Comparison of ENCODE assay signal across 8 cellular contexts in the genomic region with DNA sequence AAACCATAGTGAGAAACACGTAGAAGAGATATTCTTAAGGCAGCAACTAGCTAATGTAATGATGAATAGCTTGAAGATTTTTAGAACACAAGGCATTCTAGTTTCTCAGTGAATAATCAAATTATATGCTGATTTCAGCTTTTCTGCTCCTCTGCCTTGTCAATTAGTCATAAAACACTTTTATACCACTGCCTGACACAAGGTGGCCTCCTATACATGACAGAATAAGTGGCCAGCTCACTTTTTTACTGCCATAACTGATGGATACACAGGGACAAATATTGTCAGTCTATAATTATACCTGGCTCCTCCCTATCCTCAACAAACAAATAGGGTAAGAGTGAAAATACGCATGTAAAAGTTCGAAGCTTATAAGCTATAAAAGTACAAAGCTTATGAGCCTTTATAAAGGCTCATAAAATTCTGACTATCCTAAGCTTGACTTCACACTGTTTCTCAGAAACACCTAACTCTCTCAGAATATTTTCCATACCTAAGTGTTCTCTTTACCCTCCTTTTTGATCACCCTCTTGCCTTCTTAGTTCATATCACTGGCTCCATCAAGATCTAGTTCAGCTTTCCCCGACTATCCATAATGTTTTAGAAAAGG.
A peak's percentile ranks its signal among the peaks of the same experiment; 100 is the strongest.
DNase-seq lines count a peak whose midpoint lies in the region; ATAC-seq, FAIRE-seq and TF ChIP-seq lines count a peak whose summit lies in the region.

No MANE protein-coding gene starts in this region.

- intact Hi-C loops in A673 (cut with micrococcal nuclease; ENCODE audit: unreplicated experiment) (loop anchor here (1.0 kb wide), 2 partner anchors 139 to 315 kb away; no protein-coding TSS in a partner anchor), endothelial cell of umbilical vein (cut with micrococcal nuclease) (loop anchor here (1.0 to 5.0 kb wide), 7 partner anchors 80 to 400 kb away; a partner anchor contains a TSS), mucosa of descending colon (cut with DNase I, micrococcal nuclease) (loop anchor here (5.0 to 10.0 kb wide), 3 partner anchors 133 to 315 kb away; no protein-coding TSS in a partner anchor)

- no peaks in the 10 kb centered on the region for H3K9me1 ChIP-seq in endothelial cell of umbilical vein (replicated peaks; ENCODE audit: control insufficient read depth, extremely low read depth, insufficient read depth, low read length)

- H3K4me1 Mint-ChIP-seq in T-helper 2 cell treated with Interferon-gamma antibody and Interleukin-4, amounts not matched to agents 5 μg/mL and 100 μg/mL, for 36 hours (ENCODE audit: low read depth), result peaks cover 4% of the 10 kb centered on the region

- no peaks in the 10 kb centered on the region for H3K79me2 ChIP-seq in endothelial cell of umbilical vein (ENCODE audit: control insufficient read depth, insufficient read depth, low read length)

- ATAC-seq in mucosa of descending colon (peak; percentile 100), HG02938 (IDR thresholded peaks at IDR 0.05; ENCODE audit: unreplicated experiment) (no peak), GM21390 (IDR thresholded peaks at IDR 0.05; ENCODE audit: unreplicated experiment) (no peak)

- POLR2A ChIA-PET in A673 (lab: Charles Lee; ENCODE audit: low non-redundant PET), result no interaction called here
- POLR2A ChIA-PET in endothelial cell of umbilical vein (lab: Charles Lee), result interaction anchor here (0.8 kb wide), 1 partner anchor 141 kb away, joined by 3 read pairs; no protein-coding TSS in a partner anchor

- H3K9ac ChIP-seq in endothelial cell of umbilical vein (replicated peaks; ENCODE audit: extremely low read depth, insufficient read depth, low read length), result no peak overlapping the region

- dilution Hi-C loops in endothelial cell of umbilical vein (cut with MboI; ENCODE audit: extremely low pct_ligation_motif_present, low sequenced_read_pairs), result no loop called here

- BruUV-seq in A673 (replicated peaks; lab: Mats Ljungman, UMichigan) (no TSS peak), endothelial cell of umbilical vein (replicated peaks; lab: Mats Ljungman, UMichigan) (no TSS peak)

- no peaks in the 10 kb centered on the region for H3K27me3 ChIP-seq in A673 (replicated peaks; ENCODE audit: insufficient read depth, low read depth, low read length, poor library complexity)
- no peaks in the 10 kb centered on the region for H3K27me3 ChIP-seq in endothelial cell of umbilical vein (ENCODE audit: control insufficient read depth in 2 of 2, insufficient read depth in 2 of 2, low read length in 2 of 2)

- H2AFZ ChIP-seq in endothelial cell of umbilical vein (ENCODE audit: low read depth, low read length), result no peak overlapping the region

- TF ChIP-seq CTCF in A673 (conservative IDR thresholded peaks at IDR 0.05; ENCODE audit: low read depth, low read length), result peak; percentile 79
- peak; percentile 44 to 62 for TF ChIP-seq CTCF in endothelial cell of umbilical vein (IDR thresholded peaks at IDR 0.05; ENCODE audit: extremely low read depth in 1 of 2, insufficient read depth in 1 of 2, low read depth in 1 of 2, low read length in 2 of 2)
- TF ChIP-seq CTCF in mucosa of descending colon (IDR thresholded peaks at IDR 0.05), result peak; percentile 41

- FAIRE-seq in endothelial cell of umbilical vein (lab: Jason Lieb, UNC), result peak; percentile 68

- H3K9me3 ChIP-seq in A673 (ENCODE audit: low read depth, low read length, poor library complexity, severe bottlenecking) (no peaks in the 10 kb centered on the region), endothelial cell of umbilical vein (replicated peaks; ENCODE audit: control insufficient read depth, insufficient read depth, low read length) (no peaks in the 10 kb centered on the region), mucosa of descending colon (no peaks in the 10 kb centered on the region)

- H3K36me3 Mint-ChIP-seq in T-helper 2 cell treated with Interferon-gamma antibody and Interleukin-4, amounts not matched to agents 5 μg/mL and 100 μg/mL, for 36 hours (ENCODE audit: low read depth), result peaks cover 19% of the 10 kb centered on the region

- no peak for TF ChIP-seq POLR2A in endothelial cell of umbilical vein (IDR thresholded peaks at IDR 0.05; ENCODE audit: low read depth, low read length)

- peaks cover 5% of the 10 kb centered on the region for H3K9me3 Mint-ChIP-seq in T-helper 2 cell treated with Interferon-gamma antibody and Interleukin-4, amounts not matched to agents 5 μg/mL and 100 μg/mL, for 36 hours

- H3K27me3 Mint-ChIP-seq in T-helper 2 cell treated with Interferon-gamma antibody and Interleukin-4, amounts not matched to agents 5 μg/mL and 100 μg/mL, for 36 hours (ENCODE audit: low read depth), result no peaks in the 10 kb centered on the region

- H3K4me1 ChIP-seq in A673 (ENCODE audit: insufficient read depth, low read length, poor library complexity, severe bottlenecking) (no peaks in the 10 kb centered on the region), endothelial cell of umbilical vein (ENCODE audit: control insufficient read depth, extremely low read depth, insufficient read depth, low read length) (no peaks in the 10 kb centered on the region), mucosa of descending colon (ENCODE audit: low read depth) (peaks cover 13% of the 10 kb centered on the region)

- H3K4me2 ChIP-seq in endothelial cell of umbilical vein (ENCODE audit: insufficient read depth, low read length), result no peak overlapping the region

- DNase-seq in A673 (ENCODE audit: low spot score) (peak; percentile 76), GM03348 (ENCODE audit: low spot score) (peak; percentile 69), NCI-H146 (lab: John Stamatoyannopoulos, UW) (peak; percentile 57), endothelial cell of umbilical vein (ENCODE audit: low read depth, low spot score) (peak; percentile 78), mucosa of descending colon (peak in 1 of 3 donors; percentile 86)
- peak; percentile 19 for DNase-seq in T-helper 2 cell treated with Interferon-gamma antibody and Interleukin-4, amounts not matched to agents 5 μg/mL and 100 μg/mL, for 36 hours (ENCODE audit: low spot score)

- H3K36me3 ChIP-seq in A673 (ENCODE audit: insufficient read depth, low read length, poor library complexity, severe bottlenecking) (peaks cover 11% of the 10 kb centered on the region), endothelial cell of umbilical vein (ENCODE audit: control insufficient read depth in 2 of 2, extremely low read depth in 1 of 2, insufficient read depth in 2 of 2, low read length in 2 of 2) (peaks cover 6 to 7% of the 10 kb centered on the region in 2 experiments), mucosa of descending colon (ENCODE audit: low read depth) (no peaks in the 10 kb centered on the region)

- CTCF ChIA-PET in A673 (lab: Charles Lee) (interaction anchor here (0.5 to 2.0 kb wide), 12 partner anchors 23 to 318 kb away, joined by 3 to 30 read pairs (median 4); a partner anchor contains a TSS), endothelial cell of umbilical vein (lab: Charles Lee) (interaction anchor here (0.6 to 4.9 kb wide), 73 partner anchors 8 to 402 kb away, joined by 3 to 180 read pairs (median 5); a partner anchor contains a TSS)

- H3K4me3 Mint-ChIP-seq in T-helper 2 cell treated with Interferon-gamma antibody and Interleukin-4, amounts not matched to agents 5 μg/mL and 100 μg/mL, for 36 hours, result no peak overlapping the region

- H3K27ac ChIP-seq in A673 (ENCODE audit: low read depth, low read length, poor library complexity, severe bottlenecking) (no peak overlapping the region), endothelial cell of umbilical vein (ENCODE audit: insufficient read depth, low read depth, low read length) (no peak overlapping the region)

- H3K27ac Mint-ChIP-seq in T-helper 2 cell treated with Interferon-gamma antibody and Interleukin-4, amounts not matched to agents 5 μg/mL and 100 μg/mL, for 36 hours, result peak overlapping the region; percentile 22

- H3K4me3 ChIP-seq in A673 (ENCODE audit: low read depth, low read length, poor library complexity, severe bottlenecking), result no peak overlapping the region
- H3K4me3 ChIP-seq in endothelial cell of umbilical vein (replicated peaks in 1 of 3; ENCODE audit: insufficient read depth in 1 of 3, low read depth in 1 of 3, low read length in 3 of 3), result no peak overlapping the region
- H3K4me3 ChIP-seq in mucosa of descending colon, result no peak overlapping the region

- no peaks in the 10 kb centered on the region for H4K20me1 ChIP-seq in endothelial cell of umbilical vein (replicated peaks; ENCODE audit: control insufficient read depth, extremely low read depth, insufficient read depth, low read length)

TF ChIP-seq in endothelial cell of umbilical vein, 7 proteins besides CTCF, POLR2A, EP300 and RAD21:
- no peak for TF ChIP-seq GATA2 (IDR thresholded peaks at IDR 0.05; ENCODE audit: insufficient read depth, insufficient read length, low read depth, low read length)
- no peak for TF ChIP-seq POLR2AphosphoS5 (IDR thresholded peaks at IDR 0.05; ENCODE audit: insufficient read depth, low read depth, low read length)
- no peak for TF ChIP-seq FOS (IDR thresholded peaks at IDR 0.05; ENCODE audit: borderline replicate concordance, insufficient read depth, low read length)
- TF ChIP-seq JUN (IDR thresholded peaks at IDR 0.05; ENCODE audit: borderline replicate concordance, insufficient read depth, insufficient read length, low read depth), result no peak
- TF ChIP-seq, protein P1, sequence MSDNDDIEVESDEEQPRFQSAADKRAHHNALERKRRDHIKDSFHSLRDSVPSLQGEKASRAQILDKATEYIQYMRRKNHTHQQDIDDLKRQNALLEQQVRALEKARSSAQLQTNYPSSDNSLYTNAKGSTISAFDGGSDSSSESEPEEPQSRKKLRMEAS (IDR thresholded peaks at IDR 0.05; ENCODE audit: insufficient read depth, insufficient read length), result no peak
- no peak for TF ChIP-seq MYC (IDR thresholded peaks at IDR 0.05; ENCODE audit: low read depth, low read length)
- TF ChIP-seq EZH2 (IDR thresholded peaks at IDR 0.05; ENCODE audit: borderline replicate concordance, low read depth, low read length, severe bottlenecking), result no peak
